Comparison of ENCODE assay signal across 4 cellular contexts in the genomic region with DNA sequence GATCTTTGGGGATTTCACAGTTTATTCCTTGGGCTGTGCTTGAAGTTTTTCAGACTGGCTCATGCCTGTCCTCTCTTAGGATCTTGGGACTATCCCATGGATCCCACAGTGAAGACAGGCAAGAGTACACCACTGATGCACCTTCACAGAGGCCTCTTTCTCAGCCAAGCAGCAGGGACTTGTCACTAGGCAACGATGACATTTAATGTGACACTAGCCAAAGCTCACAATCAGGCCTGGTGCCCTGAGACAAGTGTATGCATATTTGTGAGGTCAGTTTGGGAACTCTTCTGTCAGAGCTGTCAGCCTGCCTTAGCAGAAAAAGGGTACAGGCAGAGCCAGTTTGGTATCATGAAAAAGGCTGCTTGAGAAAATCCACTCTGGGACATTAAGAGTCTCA.
DNase-seq lines count a peak whose midpoint lies in the region; ATAC-seq, FAIRE-seq and TF ChIP-seq lines count a peak whose summit lies in the region.
"Not testable (repeated sequence)": the region's sequence is repeated elsewhere in the genome, so short reads cannot be mapped to it uniquely, and the experiment has no call there.

No MANE protein-coding gene starts in this region.

- not testable (repeated sequence) for H3K36me3 ChIP-seq in endothelial cell of umbilical vein (ENCODE audit: control insufficient read depth in 2 of 2, extremely low read depth in 1 of 2, insufficient read depth in 2 of 2, low read length in 2 of 2)

- not testable (repeated sequence) for H3K27ac ChIP-seq in endothelial cell of umbilical vein (ENCODE audit: insufficient read depth, low read depth, low read length)

- H4K20me1 ChIP-seq in endothelial cell of umbilical vein (replicated peaks; ENCODE audit: control insufficient read depth, extremely low read depth, insufficient read depth, low read length) = not testable (repeated sequence)

- CTCF ChIA-PET in endothelial cell of umbilical vein (lab: Charles Lee) = not testable (repeated sequence)

- not testable (repeated sequence) for DNase-seq in endothelial cell of umbilical vein (ENCODE audit: low read depth, low spot score); Right ventricle myocardium inferior (ENCODE audit: missing footprints); Right ventricle myocardium superior; left ventricle myocardium superior

- ATAC-seq in Right ventricle myocardium inferior (peak; percentile 93), Right ventricle myocardium superior (ENCODE audit: poor library complexity) (peak; percentile 93), left ventricle myocardium superior (peak; percentile 97)

- dilution Hi-C loops in endothelial cell of umbilical vein (cut with MboI; ENCODE audit: extremely low pct_ligation_motif_present, low sequenced_read_pairs) = not testable (repeated sequence)

- not testable (repeated sequence) for H3K9ac ChIP-seq in endothelial cell of umbilical vein (replicated peaks; ENCODE audit: extremely low read depth, insufficient read depth, low read length)

- H3K4me2 ChIP-seq in endothelial cell of umbilical vein (ENCODE audit: insufficient read depth, low read length) = not testable (repeated sequence)

- FAIRE-seq in endothelial cell of umbilical vein (lab: Jason Lieb, UNC) = peak; percentile 67

- H3K4me1 ChIP-seq in endothelial cell of umbilical vein (ENCODE audit: control insufficient read depth, extremely low read depth, insufficient read depth, low read length) = not testable (repeated sequence)

- H3K4me3 ChIP-seq in endothelial cell of umbilical vein (replicated peaks in 1 of 3; ENCODE audit: insufficient read depth in 1 of 3, low read depth in 1 of 3, low read length in 3 of 3) = not testable (repeated sequence)

- not testable (repeated sequence) for TF ChIP-seq POLR2A in endothelial cell of umbilical vein (IDR thresholded peaks at IDR 0.05; ENCODE audit: low read depth, low read length)

- H3K79me2 ChIP-seq in endothelial cell of umbilical vein (ENCODE audit: control insufficient read depth, insufficient read depth, low read length) = not testable (repeated sequence)

- H3K9me3 ChIP-seq in endothelial cell of umbilical vein (replicated peaks; ENCODE audit: control insufficient read depth, insufficient read depth, low read length) = not testable (repeated sequence)

- not testable (repeated sequence) for H3K9me1 ChIP-seq in endothelial cell of umbilical vein (replicated peaks; ENCODE audit: control insufficient read depth, extremely low read depth, insufficient read depth, low read length)

- POLR2A ChIA-PET in endothelial cell of umbilical vein (lab: Charles Lee) = not testable (repeated sequence)

- not testable (repeated sequence) for H2AFZ ChIP-seq in endothelial cell of umbilical vein (ENCODE audit: low read depth, low read length)

- not testable (repeated sequence) for TF ChIP-seq CTCF in endothelial cell of umbilical vein (IDR thresholded peaks at IDR 0.05; ENCODE audit: extremely low read depth in 1 of 2, insufficient read depth in 1 of 2, low read depth in 1 of 2, low read length in 2 of 2)

- intact Hi-C loops in endothelial cell of umbilical vein (cut with micrococcal nuclease); Right ventricle myocardium inferior (cut with DNase I); Right ventricle myocardium superior (cut with DNase I); left ventricle myocardium superior (cut with micrococcal nuclease): not testable (repeated sequence)

- not testable (repeated sequence) for BruUV-seq in endothelial cell of umbilical vein (replicated peaks; lab: Mats Ljungman, UMichigan)

- H3K27me3 ChIP-seq in endothelial cell of umbilical vein (ENCODE audit: control insufficient read depth in 2 of 2, insufficient read depth in 2 of 2, low read length in 2 of 2) = not testable (repeated sequence)
